Comparison of ENCODE assay signal across 8 cellular contexts in the genomic region with DNA sequence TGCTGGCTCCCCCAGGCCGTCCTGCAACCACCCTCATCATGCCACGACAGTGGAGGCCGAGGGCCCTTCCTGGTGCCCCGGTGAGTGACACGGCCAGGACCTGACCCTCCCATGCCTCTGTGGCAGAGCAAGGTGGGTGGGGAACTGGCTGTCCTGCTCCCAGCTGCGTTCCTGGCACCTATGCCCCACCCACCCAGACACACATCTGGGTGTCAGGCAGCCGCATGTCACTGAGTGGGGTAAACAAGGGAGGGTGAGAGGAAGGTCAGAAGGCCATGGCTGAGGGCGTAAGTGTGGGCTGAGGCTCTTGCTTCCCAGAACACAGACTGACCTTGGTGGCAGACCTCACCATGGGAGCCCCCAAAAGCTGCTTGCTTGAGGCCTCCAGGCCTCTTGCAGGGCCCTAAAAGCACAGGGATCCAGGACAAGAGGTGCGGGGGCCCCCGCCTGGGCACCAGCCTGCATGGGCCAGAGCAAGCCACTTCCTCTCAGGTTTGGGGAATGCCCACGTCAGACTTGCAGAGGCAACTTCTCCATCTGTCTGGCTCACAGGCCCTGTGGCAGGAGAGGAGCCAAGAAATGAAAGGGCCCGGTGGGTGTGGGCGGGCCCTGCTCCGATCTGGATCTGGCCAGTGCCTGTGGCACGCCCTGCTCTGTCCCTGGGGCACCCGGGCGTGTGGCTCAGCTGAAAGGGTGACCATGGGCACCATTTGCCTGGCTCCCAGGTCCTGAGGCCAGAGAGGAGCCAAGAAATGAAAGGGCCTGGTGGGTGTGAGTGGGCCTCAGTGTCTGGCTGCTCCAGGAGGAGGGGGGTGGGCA. TPM values are rescaled to one million over a fixed set of nuclear protein-coding genes. Genes with fewer than 3 reads are reported as not detected.
DNase-seq lines count a peak whose midpoint lies in the region; ATAC-seq lines count a peak whose summit lies in the region.

No MANE protein-coding gene starts in this region.

- peak overlapping the region; percentile 32 for H3K4me3 Mint-ChIP-seq in T-helper 2 cell treated with Interferon-gamma antibody and Interleukin-4, amounts not matched to agents 5 μg/mL and 100 μg/mL, for 36 hours

- ATAC-seq in HG02798 (IDR thresholded peaks at IDR 0.05; ENCODE audit: poor library complexity, unreplicated experiment) (peak; percentile 30), HG03565 (IDR thresholded peaks at IDR 0.05; ENCODE audit: unreplicated experiment) (no peak)

- peak; percentile 88 for DNase-seq in ELR (ENCODE audit: low read depth)
- peak; percentile 66 for DNase-seq in T-helper 2 cell treated with Interferon-gamma antibody and Interleukin-4, amounts not matched to agents 5 μg/mL and 100 μg/mL, for 36 hours (ENCODE audit: low spot score)
- peak; percentile 66 for DNase-seq in dedifferentiated amniotic fluid mesenchymal stem cell (ENCODE audit: extremely low spot score)
- peak; percentile 79 for DNase-seq in mucosa of gallbladder (ENCODE audit: low spot score)
- DNase-seq in putamen (ENCODE audit: low spot score), result no peak
- DNase-seq in effector CD8-positive, alpha-beta T cell (lab: John Stamatoyannopoulos, UW), result no peak

- H3K36me3 Mint-ChIP-seq in T-helper 2 cell treated with Interferon-gamma antibody and Interleukin-4, amounts not matched to agents 5 μg/mL and 100 μg/mL, for 36 hours (ENCODE audit: low read depth), result no peaks in the 10 kb centered on the region

- peaks cover 20% of the 10 kb centered on the region for H3K4me1 Mint-ChIP-seq in T-helper 2 cell treated with Interferon-gamma antibody and Interleukin-4, amounts not matched to agents 5 μg/mL and 100 μg/mL, for 36 hours (ENCODE audit: low read depth)

- H3K9me3 Mint-ChIP-seq in T-helper 2 cell treated with Interferon-gamma antibody and Interleukin-4, amounts not matched to agents 5 μg/mL and 100 μg/mL, for 36 hours, result no peaks in the 10 kb centered on the region

- H3K27ac Mint-ChIP-seq in T-helper 2 cell treated with Interferon-gamma antibody and Interleukin-4, amounts not matched to agents 5 μg/mL and 100 μg/mL, for 36 hours, result peak overlapping the region; percentile 67

- no peaks in the 10 kb centered on the region for H3K27me3 Mint-ChIP-seq in T-helper 2 cell treated with Interferon-gamma antibody and Interleukin-4, amounts not matched to agents 5 μg/mL and 100 μg/mL, for 36 hours (ENCODE audit: low read depth)

RNA-seq across cellular contexts. Expression of gene CCDC57, which starts 3.9 kb away (rescaled TPM):
- total RNA-seq in mucosa of gallbladder, result 56.9 TPM

RNA-seq across cellular contexts. Expression of gene SLC16A3, which starts 12.3 kb away (rescaled TPM):
- 95.7 TPM for total RNA-seq in mucosa of gallbladder

RNA-seq across cellular contexts. Expression of gene CSNK1D, which starts 57.0 kb away (rescaled TPM):
- 161 TPM for total RNA-seq in mucosa of gallbladder

Comparison
In these comparisons a context has a peak if more than half of its experiments do, and no peak if none do; other contexts are left out.
1. DNase-seq: peak in ELR (single experiment), T-helper 2 cell treated with Interferon-gamma antibody and Interleukin-4, amounts not matched to agents 5 μg/mL and 100 μg/mL, for 36 hours (single experiment), dedifferentiated amniotic fluid mesenchymal stem cell (single experiment) and mucosa of gallbladder (single experiment); none in putamen (single experiment) and effector CD8-positive, alpha-beta T cell (single experiment).